In genomic region chr19:6720369-6721112, GRCh38 we compare ENCODE assay signal across 1 cellular context.
TF ChIP-seq lines count a peak whose summit lies in the region.

TSS of gene C3 (minus strand) at chr19:6720650. CDS start at chr19:6720589, 61 bp downstream.

TF ChIP-seq in HepG2, 621 proteins besides CTCF, POLR2A, EP300 and RAD21 (continued from another document and continues in another):
- TF ChIP-seq, protein P1, sequence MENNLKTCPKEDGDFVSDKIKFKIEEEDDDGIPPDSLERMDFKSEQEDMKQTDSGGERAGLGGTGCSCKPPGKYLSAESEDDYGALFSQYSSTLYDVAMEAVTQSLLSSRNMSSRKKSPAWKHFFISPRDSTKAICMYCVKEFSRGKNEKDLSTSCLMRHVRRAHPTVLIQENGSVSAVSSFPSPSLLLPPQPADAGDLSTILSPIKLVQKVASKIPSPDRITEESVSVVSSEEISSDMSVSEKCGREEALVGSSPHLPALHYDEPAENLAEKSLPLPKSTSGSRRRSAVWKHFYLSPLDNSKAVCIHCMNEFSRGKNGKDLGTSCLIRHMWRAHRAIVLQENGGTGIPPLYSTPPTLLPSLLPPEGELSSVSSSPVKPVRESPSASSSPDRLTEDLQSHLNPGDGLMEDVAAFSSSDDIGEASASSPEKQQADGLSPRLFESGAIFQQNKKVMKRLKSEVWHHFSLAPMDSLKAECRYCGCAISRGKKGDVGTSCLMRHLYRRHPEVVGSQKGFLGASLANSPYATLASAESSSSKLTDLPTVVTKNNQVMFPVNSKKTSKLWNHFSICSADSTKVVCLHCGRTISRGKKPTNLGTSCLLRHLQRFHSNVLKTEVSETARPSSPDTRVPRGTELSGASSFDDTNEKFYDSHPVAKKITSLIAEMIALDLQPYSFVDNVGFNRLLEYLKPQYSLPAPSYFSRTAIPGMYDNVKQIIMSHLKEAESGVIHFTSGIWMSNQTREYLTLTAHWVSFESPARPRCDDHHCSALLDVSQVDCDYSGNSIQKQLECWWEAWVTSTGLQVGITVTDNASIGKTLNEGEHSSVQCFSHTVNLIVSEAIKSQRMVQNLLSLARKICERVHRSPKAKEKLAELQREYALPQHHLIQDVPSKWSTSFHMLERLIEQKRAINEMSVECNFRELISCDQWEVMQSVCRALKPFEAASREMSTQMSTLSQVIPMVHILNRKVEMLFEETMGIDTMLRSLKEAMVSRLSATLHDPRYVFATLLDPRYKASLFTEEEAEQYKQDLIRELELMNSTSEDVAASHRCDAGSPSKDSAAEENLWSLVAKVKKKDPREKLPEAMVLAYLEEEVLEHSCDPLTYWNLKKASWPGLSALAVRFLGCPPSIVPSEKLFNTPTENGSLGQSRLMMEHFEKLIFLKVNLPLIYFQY (CRISPR knock-in tag; IDR thresholded peaks at IDR 0.05; ENCODE audit: borderline replicate concordance) = no peak; the same call in 1 of the 2 replicates
- TF ChIP-seq ZNF335 (CRISPR knock-in tag; IDR thresholded peaks at IDR 0.05) (peak; percentile 81; the same call in 1 of the 2 replicates), SKI (IDR thresholded peaks at IDR 0.05; ENCODE audit: partially characterized antibody) (peak; percentile 79), GFI1 (CRISPR knock-in tag; IDR thresholded peaks at IDR 0.05; ENCODE audit: borderline replicate concordance) (peak; percentile 83), KLF11 (CRISPR knock-in tag; IDR thresholded peaks at IDR 0.05) (peak; percentile 76; the same call in 1 of the 2 replicates), HCFC1 (IDR thresholded peaks at IDR 0.05; ENCODE audit: low read depth, low read length) (0 out of 2 replicates have a peak, but pooled peaks have one; percentile 18), ZNF619 (CRISPR knock-in tag; IDR thresholded peaks at IDR 0.05) (no peak), PAXIP1 (CRISPR knock-in tag; conservative IDR thresholded peaks at IDR 0.05) (peak; percentile 98), ZNF780A (CRISPR knock-in tag; IDR thresholded peaks at IDR 0.05) (0 out of 2 replicates have a peak, but pooled peaks have one; percentile 21), CENPX (CRISPR knock-in tag; IDR thresholded peaks at IDR 0.05) (no peak), YEATS4 (CRISPR knock-in tag; IDR thresholded peaks at IDR 0.05; ENCODE audit: borderline replicate concordance) (peak; percentile 70), ZNF20 (CRISPR knock-in tag; IDR thresholded peaks at IDR 0.05) (no peak), ZNF274 (CRISPR knock-in tag; IDR thresholded peaks at IDR 0.05) (peak; percentile 42; the same call in 1 of the 2 replicates), ZBTB7B (CRISPR knock-in tag; IDR thresholded peaks at IDR 0.05) (peak; percentile 86), DNMT3B (CRISPR knock-in tag; conservative IDR thresholded peaks at IDR 0.05) (no peak), NRL (CRISPR knock-in tag; IDR thresholded peaks at IDR 0.05; ENCODE audit: borderline replicate concordance) (peak; percentile 93), ARNTL (CRISPR knock-in tag; IDR thresholded peaks at IDR 0.05) (peak; percentile 77; the same call in 1 of the 2 replicates), SMARCC2 (IDR thresholded peaks at IDR 0.05) (no peak), REL (CRISPR knock-in tag; conservative IDR thresholded peaks at IDR 0.05) (no peak), NFE2 (CRISPR knock-in tag; IDR thresholded peaks at IDR 0.05) (no peak), ADNP (CRISPR knock-in tag; IDR thresholded peaks at IDR 0.05) (no peak), KAT7 (CRISPR knock-in tag; IDR thresholded peaks at IDR 0.05; ENCODE audit: borderline replicate concordance) (no peak), ZNF431 (CRISPR knock-in tag; IDR thresholded peaks at IDR 0.05; ENCODE audit: borderline replicate concordance, low read depth) (no peak), ZBTB8A (CRISPR knock-in tag; IDR thresholded peaks at IDR 0.05; ENCODE audit: borderline replicate concordance, low read depth) (peak; percentile 98), MED8 (CRISPR knock-in tag; IDR thresholded peaks at IDR 0.05; ENCODE audit: insufficient replicate concordance) (peak; percentile 94), RFX1 (IDR thresholded peaks at IDR 0.05) (no peak), SATB2 (CRISPR knock-in tag; IDR thresholded peaks at IDR 0.05) (peak; percentile 18; the same call in 1 of the 2 replicates), ZFAT (CRISPR knock-in tag; conservative IDR thresholded peaks at IDR 0.05) (no peak), SALL2 (CRISPR knock-in tag; IDR thresholded peaks at IDR 0.05) (peak; percentile 84; the same call in 1 of the 2 replicates), ZNF776 (CRISPR knock-in tag; IDR thresholded peaks at IDR 0.05) (no peak), ZNF253 (CRISPR knock-in tag; IDR thresholded peaks at IDR 0.05; ENCODE audit: borderline replicate concordance) (no peak), TGIF2 (CRISPR knock-in tag; IDR thresholded peaks at IDR 0.05) (peak; percentile 26), ZNF235 (CRISPR knock-in tag; IDR thresholded peaks at IDR 0.05; ENCODE audit: borderline replicate concordance) (no peak), DPF2 (CRISPR knock-in tag; IDR thresholded peaks at IDR 0.05; ENCODE audit: borderline replicate concordance, low read depth) (peak; percentile 86), ETV5 (CRISPR knock-in tag; IDR thresholded peaks at IDR 0.05; ENCODE audit: borderline replicate concordance) (peak; percentile 80), ZBTB20 (CRISPR knock-in tag; IDR thresholded peaks at IDR 0.05; ENCODE audit: borderline replicate concordance, low read depth) (peak; percentile 66; the same call in 1 of the 2 replicates), ZNF280D (CRISPR knock-in tag; IDR thresholded peaks at IDR 0.05) (peak; percentile 74), ZNF839 (CRISPR knock-in tag; IDR thresholded peaks at IDR 0.05; ENCODE audit: borderline replicate concordance) (peak; percentile 80; the same call in 1 of the 2 replicates), ZNF143 (CRISPR knock-in tag; IDR thresholded peaks at IDR 0.05) (no peak), HMG20B (CRISPR knock-in tag; conservative IDR thresholded peaks at IDR 0.05) (no peak), DDIT3 (CRISPR knock-in tag; IDR thresholded peaks at IDR 0.05) (no peak), ELF3 (CRISPR knock-in tag; IDR thresholded peaks at IDR 0.05) (peak; percentile 73; the same call in 1 of the 2 replicates), KMT2B (CRISPR knock-in tag; IDR thresholded peaks at IDR 0.05) (peak; percentile 84; the same call in 1 of the 2 replicates), ZNF207 (IDR thresholded peaks at IDR 0.05; ENCODE audit: borderline replicate concordance) (no peak)
- TF ChIP-seq, protein P2, sequence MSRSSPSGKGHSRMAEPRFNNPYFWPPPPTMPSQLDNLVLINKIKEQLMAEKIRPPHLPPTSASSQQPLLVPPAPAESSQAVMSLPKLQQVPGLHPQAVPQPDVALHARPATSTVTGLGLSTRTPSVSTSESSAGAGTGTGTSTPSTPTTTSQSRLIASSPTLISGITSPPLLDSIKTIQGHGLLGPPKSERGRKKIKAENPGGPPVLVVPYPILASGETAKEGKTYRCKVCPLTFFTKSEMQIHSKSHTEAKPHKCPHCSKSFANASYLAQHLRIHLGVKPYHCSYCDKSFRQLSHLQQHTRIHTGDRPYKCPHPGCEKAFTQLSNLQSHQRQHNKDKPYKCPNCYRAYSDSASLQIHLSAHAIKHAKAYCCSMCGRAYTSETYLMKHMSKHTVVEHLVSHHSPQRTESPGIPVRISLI (CRISPR knock-in tag; IDR thresholded peaks at IDR 0.05; ENCODE audit: borderline replicate concordance) = peak; percentile 24; the same call in 1 of the 2 replicates
- TF ChIP-seq, protein P3, sequence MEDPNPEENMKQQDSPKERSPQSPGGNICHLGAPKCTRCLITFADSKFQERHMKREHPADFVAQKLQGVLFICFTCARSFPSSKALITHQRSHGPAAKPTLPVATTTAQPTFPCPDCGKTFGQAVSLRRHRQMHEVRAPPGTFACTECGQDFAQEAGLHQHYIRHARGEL (CRISPR knock-in tag; IDR thresholded peaks at IDR 0.05) = no peak
- TF ChIP-seq, protein P4, sequence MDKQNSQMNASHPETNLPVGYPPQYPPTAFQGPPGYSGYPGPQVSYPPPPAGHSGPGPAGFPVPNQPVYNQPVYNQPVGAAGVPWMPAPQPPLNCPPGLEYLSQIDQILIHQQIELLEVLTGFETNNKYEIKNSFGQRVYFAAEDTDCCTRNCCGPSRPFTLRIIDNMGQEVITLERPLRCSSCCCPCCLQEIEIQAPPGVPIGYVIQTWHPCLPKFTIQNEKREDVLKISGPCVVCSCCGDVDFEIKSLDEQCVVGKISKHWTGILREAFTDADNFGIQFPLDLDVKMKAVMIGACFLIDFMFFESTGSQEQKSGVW (CRISPR knock-in tag; IDR thresholded peaks at IDR 0.05; ENCODE audit: borderline replicate concordance) = no peak
- TF ChIP-seq, protein P5, sequence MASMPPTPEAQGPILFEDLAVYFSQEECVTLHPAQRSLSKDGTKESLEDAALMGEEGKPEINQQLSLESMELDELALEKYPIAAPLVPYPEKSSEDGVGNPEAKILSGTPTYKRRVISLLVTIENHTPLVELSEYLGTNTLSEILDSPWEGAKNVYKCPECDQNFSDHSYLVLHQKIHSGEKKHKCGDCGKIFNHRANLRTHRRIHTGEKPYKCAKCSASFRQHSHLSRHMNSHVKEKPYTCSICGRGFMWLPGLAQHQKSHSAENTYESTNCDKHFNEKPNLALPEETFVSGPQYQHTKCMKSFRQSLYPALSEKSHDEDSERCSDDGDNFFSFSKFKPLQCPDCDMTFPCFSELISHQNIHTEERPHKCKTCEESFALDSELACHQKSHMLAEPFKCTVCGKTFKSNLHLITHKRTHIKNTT (CRISPR knock-in tag; IDR thresholded peaks at IDR 0.05) = no peak
